9 cellular contexts compared by ENCODE assay signal in the genomic region with DNA sequence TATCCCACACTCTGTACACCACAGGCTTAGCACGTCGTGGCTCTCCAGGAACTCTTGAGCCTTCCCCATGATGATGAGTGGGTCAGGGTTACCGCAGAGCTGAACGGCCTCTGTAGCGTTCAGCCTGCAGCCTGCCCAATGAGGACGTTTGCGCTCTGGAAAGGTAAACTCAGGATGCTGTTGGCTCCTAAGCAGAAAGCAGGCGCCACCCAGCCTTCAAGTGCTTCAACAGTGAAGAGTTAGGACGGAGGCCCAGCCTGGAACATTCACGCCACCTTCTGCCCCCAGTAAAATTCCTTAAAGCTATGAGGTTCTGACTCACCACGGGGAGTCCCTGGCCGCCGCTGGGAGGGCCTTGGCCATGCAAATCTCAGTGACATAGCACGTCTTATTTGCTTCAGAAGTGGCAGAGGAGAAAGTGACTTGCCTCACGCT.
DNase-seq lines count a peak whose midpoint lies in the region; ATAC-seq, FAIRE-seq and TF ChIP-seq lines count a peak whose summit lies in the region.
"Had no signal": no experiment of that assay in that cellular context is flagged by ENCODE, and none has a peak within 500 bp of the region (broad histone marks: within the 10 kb centered on the region; RNA-seq: fewer than 3 reads in every experiment).

No MANE protein-coding gene starts in this region.

- TF ChIP-seq EP300 in A549 (IDR thresholded peaks at IDR 0.05), result peak in 1 of 2 experiments; percentile 40; a peak in 2 of 5 replicates

- CTCF ChIA-PET in A549 (lab: Yijun Ruan, JAX), result interaction anchor here (0.8 to 1.5 kb wide), 7 partner anchors 9 to 224 kb away, joined by 3 to 5 read pairs (median 3); no protein-coding TSS in a partner anchor
- CTCF ChIA-PET in A673 (lab: Charles Lee), result no interaction called here

- FAIRE-seq in A549 (lab: Jason Lieb, UNC), result peak; percentile 54

- H3K27ac ChIP-seq in A549, result peak overlapping the region; percentile 80 to 93
- no peak overlapping the region for H3K27ac ChIP-seq in A673 (ENCODE audit: low read depth, low read length, poor library complexity, severe bottlenecking)

- TF ChIP-seq POLR2A in A549 (IDR thresholded peaks at IDR 0.05; ENCODE audit: low read length), result no peak

- BruUV-seq in A673 (replicated peaks; lab: Mats Ljungman, UMichigan), result no TSS peak

- H3K9me3 Mint-ChIP-seq in activated naive CD8-positive, alpha-beta T cell treated with anti-CD3 and anti-CD28 coated beads, Interleukin-2, amount 50 U/mL, for 24 hours, result no peaks in the 10 kb centered on the region
- H3K9me3 Mint-ChIP-seq: naive B cell had no signal

- H3K36me3 ChIP-seq in A673 (ENCODE audit: insufficient read depth, low read length, poor library complexity, severe bottlenecking), result no peaks in the 10 kb centered on the region

- peak; percentile 83 to 96 for DNase-seq in A549 (ENCODE audit: low read depth in 1 of 2, low spot score in 1 of 2)
- peak; percentile 24 for DNase-seq in activated naive CD8-positive, alpha-beta T cell treated with anti-CD3 and anti-CD28 coated beads, Interleukin-2, amount 50 U/mL, for 24 hours
- peak; percentile 85 for DNase-seq in iPS-NIHi7 (ENCODE audit: extremely low spot score)
- DNase-seq in middle frontal gyrus (ENCODE audit: extremely low spot score, low spot score), result no peak
- no peak for DNase-seq in NCI-H146 treated with DMSO at 0.1 percent for 48 hours (lab: John Stamatoyannopoulos, UW; ENCODE audit: unreplicated experiment)
- DNase-seq in A673 (ENCODE audit: low spot score), result no peak
- DNase-seq in NCI-H1436 (lab: John Stamatoyannopoulos, UW), result no peak
- DNase-seq: naive B cell had no signal

- H3K4me3 ChIP-seq in A549 (no peak overlapping the region), A673 (ENCODE audit: low read depth, low read length, poor library complexity, severe bottlenecking) (no peak overlapping the region)

- peaks cover 2% of the 10 kb centered on the region for H3K36me3 Mint-ChIP-seq in activated naive CD8-positive, alpha-beta T cell treated with anti-CD3 and anti-CD28 coated beads, Interleukin-2, amount 50 U/mL, for 24 hours (ENCODE audit: low read depth)

- intact Hi-C loops in A673 (cut with micrococcal nuclease; ENCODE audit: unreplicated experiment), result no loop called here

- no peak overlapping the region for H3K27ac Mint-ChIP-seq in activated naive CD8-positive, alpha-beta T cell treated with anti-CD3 and anti-CD28 coated beads, Interleukin-2, amount 50 U/mL, for 24 hours

- H3K27me3 ChIP-seq in A673 (replicated peaks; ENCODE audit: insufficient read depth, low read depth, low read length, poor library complexity), result no peaks in the 10 kb centered on the region

- 1% methylated on average over 15 of the region's 15 CpGs for WGBS in A549 (ENCODE audit: missing lambda C conversion rate)

- POLR2A ChIA-PET in A549 (lab: Yijun Ruan, JAX) (interaction anchor here (0.6 to 1.5 kb wide), 4 partner anchors 9 to 1668 kb away, joined by 3 to 5 read pairs (median 4); no protein-coding TSS in a partner anchor), A673 (lab: Charles Lee; ENCODE audit: low non-redundant PET) (no interaction called here)

- no peak overlapping the region for H3K4me3 Mint-ChIP-seq in activated naive CD8-positive, alpha-beta T cell treated with anti-CD3 and anti-CD28 coated beads, Interleukin-2, amount 50 U/mL, for 24 hours
- H3K4me3 Mint-ChIP-seq: naive B cell had no signal

- peaks cover 15% of the 10 kb centered on the region for H3K4me1 Mint-ChIP-seq in activated naive CD8-positive, alpha-beta T cell treated with anti-CD3 and anti-CD28 coated beads, Interleukin-2, amount 50 U/mL, for 24 hours

- H3K4me2 ChIP-seq in A549, result peak overlapping the region; percentile 74

- TF ChIP-seq CTCF in A549 (IDR thresholded peaks at IDR 0.05) (peak; percentile 54), A673 (conservative IDR thresholded peaks at IDR 0.05; ENCODE audit: low read depth, low read length) (no peak)

- H3K4me1 ChIP-seq in A549, result peaks cover 72% of the 10 kb centered on the region
- peaks cover 44% of the 10 kb centered on the region for H3K4me1 ChIP-seq in A673 (ENCODE audit: insufficient read depth, low read length, poor library complexity, severe bottlenecking)

- ATAC-seq in A549 (peak; percentile 95 to 96), GM21723 (IDR thresholded peaks at IDR 0.05; ENCODE audit: unreplicated experiment) (peak; percentile 78)
- ATAC-seq in activated naive CD8-positive, alpha-beta T cell treated with anti-CD3 and anti-CD28 coated beads, Interleukin-2, amount 50 U/mL, for 24 hours, result peak; percentile 81

- H3K9me3 ChIP-seq in A549, result no peaks in the 10 kb centered on the region
- no peaks in the 10 kb centered on the region for H3K9me3 ChIP-seq in A673 (ENCODE audit: low read depth, low read length, poor library complexity, severe bottlenecking)

- TF ChIP-seq RAD21 in A549 (conservative IDR thresholded peaks at IDR 0.05 in 1 of 2, IDR thresholded peaks at IDR 0.05 in 1 of 2), result peak; percentile 79 to 81

- H3K27me3 Mint-ChIP-seq in activated naive CD8-positive, alpha-beta T cell treated with anti-CD3 and anti-CD28 coated beads, Interleukin-2, amount 50 U/mL, for 24 hours, result no peaks in the 10 kb centered on the region
- H3K27me3 Mint-ChIP-seq: naive B cell had no signal

TF ChIP-seq in A549, 52 proteins besides CTCF, POLR2A, EP300 and RAD21 (continues in another document):
- TF ChIP-seq SREBF2 (IDR thresholded peaks at IDR 0.05) (no peak), SMC3 (IDR thresholded peaks at IDR 0.05) (peak; percentile 77), JUNB (IDR thresholded peaks at IDR 0.05) (peak; percentile 30; the same call in 1 of the 2 replicates), HOXA7 (CRISPR knock-in tag; IDR thresholded peaks at IDR 0.05) (no peak)
- TF ChIP-seq, protein P1, sequence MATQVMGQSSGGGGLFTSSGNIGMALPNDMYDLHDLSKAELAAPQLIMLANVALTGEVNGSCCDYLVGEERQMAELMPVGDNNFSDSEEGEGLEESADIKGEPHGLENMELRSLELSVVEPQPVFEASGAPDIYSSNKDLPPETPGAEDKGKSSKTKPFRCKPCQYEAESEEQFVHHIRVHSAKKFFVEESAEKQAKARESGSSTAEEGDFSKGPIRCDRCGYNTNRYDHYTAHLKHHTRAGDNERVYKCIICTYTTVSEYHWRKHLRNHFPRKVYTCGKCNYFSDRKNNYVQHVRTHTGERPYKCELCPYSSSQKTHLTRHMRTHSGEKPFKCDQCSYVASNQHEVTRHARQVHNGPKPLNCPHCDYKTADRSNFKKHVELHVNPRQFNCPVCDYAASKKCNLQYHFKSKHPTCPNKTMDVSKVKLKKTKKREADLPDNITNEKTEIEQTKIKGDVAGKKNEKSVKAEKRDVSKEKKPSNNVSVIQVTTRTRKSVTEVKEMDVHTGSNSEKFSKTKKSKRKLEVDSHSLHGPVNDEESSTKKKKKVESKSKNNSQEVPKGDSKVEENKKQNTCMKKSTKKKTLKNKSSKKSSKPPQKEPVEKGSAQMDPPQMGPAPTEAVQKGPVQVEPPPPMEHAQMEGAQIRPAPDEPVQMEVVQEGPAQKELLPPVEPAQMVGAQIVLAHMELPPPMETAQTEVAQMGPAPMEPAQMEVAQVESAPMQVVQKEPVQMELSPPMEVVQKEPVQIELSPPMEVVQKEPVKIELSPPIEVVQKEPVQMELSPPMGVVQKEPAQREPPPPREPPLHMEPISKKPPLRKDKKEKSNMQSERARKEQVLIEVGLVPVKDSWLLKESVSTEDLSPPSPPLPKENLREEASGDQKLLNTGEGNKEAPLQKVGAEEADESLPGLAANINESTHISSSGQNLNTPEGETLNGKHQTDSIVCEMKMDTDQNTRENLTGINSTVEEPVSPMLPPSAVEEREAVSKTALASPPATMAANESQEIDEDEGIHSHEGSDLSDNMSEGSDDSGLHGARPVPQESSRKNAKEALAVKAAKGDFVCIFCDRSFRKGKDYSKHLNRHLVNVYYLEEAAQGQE (IDR thresholded peaks at IDR 0.05), result no peak
- TF ChIP-seq, protein P2, sequence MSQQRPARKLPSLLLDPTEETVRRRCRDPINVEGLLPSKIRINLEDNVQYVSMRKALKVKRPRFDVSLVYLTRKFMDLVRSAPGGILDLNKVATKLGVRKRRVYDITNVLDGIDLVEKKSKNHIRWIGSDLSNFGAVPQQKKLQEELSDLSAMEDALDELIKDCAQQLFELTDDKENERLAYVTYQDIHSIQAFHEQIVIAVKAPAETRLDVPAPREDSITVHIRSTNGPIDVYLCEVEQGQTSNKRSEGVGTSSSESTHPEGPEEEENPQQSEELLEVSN (IDR thresholded peaks at IDR 0.05; ENCODE audit: borderline replicate concordance, low read depth), result peak; percentile 79
- TF ChIP-seq, protein P3, sequence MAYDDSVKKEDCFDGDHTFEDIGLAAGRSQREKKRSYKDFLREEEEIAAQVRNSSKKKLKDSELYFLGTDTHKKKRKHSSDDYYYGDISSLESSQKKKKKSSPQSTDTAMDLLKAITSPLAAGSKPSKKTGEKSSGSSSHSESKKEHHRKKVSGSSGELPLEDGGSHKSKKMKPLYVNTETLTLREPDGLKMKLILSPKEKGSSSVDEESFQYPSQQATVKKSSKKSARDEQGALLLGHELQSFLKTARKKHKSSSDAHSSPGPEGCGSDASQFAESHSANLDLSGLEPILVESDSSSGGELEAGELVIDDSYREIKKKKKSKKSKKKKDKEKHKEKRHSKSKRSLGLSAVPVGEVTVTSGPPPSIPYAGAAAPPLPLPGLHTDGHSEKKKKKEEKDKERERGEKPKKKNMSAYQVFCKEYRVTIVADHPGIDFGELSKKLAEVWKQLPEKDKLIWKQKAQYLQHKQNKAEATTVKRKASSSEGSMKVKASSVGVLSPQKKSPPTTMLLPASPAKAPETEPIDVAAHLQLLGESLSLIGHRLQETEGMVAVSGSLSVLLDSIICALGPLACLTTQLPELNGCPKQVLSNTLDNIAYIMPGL (CRISPR knock-in tag; IDR thresholded peaks at IDR 0.05; ENCODE audit: borderline replicate concordance), result no peak
- TF ChIP-seq, protein P4, sequence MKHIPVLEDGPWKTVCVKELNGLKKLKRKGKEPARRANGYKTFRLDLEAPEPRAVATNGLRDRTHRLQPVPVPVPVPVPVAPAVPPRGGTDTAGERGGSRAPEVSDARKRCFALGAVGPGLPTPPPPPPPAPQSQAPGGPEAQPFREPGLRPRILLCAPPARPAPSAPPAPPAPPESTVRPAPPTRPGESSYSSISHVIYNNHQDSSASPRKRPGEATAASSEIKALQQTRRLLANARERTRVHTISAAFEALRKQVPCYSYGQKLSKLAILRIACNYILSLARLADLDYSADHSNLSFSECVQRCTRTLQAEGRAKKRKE (CRISPR knock-in tag; IDR thresholded peaks at IDR 0.05; ENCODE audit: low read depth), result 0 out of 2 replicates have a peak, but pooled peaks have one; percentile 21
- TF ChIP-seq, protein P5, sequence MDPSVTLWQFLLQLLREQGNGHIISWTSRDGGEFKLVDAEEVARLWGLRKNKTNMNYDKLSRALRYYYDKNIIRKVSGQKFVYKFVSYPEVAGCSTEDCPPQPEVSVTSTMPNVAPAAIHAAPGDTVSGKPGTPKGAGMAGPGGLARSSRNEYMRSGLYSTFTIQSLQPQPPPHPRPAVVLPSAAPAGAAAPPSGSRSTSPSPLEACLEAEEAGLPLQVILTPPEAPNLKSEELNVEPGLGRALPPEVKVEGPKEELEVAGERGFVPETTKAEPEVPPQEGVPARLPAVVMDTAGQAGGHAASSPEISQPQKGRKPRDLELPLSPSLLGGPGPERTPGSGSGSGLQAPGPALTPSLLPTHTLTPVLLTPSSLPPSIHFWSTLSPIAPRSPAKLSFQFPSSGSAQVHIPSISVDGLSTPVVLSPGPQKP (IDR thresholded peaks at IDR 0.05; ENCODE audit: low read depth, low read length), result no peak

Comparison
In these comparisons a context has a peak if more than half of its experiments do, and no peak if none do; other contexts are left out.
1. DNase-seq: peak in A549 (2 of 2), activated naive CD8-positive, alpha-beta T cell treated with anti-CD3 and anti-CD28 coated beads, Interleukin-2, amount 50 U/mL, for 24 hours (single experiment) and iPS-NIHi7 (single experiment); none in middle frontal gyrus (single experiment), NCI-H146 treated with DMSO at 0.1 percent for 48 hours (single experiment), A673 (single experiment) and NCI-H1436 (single experiment).
2. Peak in every context shown above with its lines, with median percentiles within 50 percentile points of each other: ATAC-seq.